Comparison of ENCODE assay signal across 8 cellular contexts in genomic region chr15:56886450-56886856, GRCh38. TPM values are rescaled to one million over a fixed set of nuclear protein-coding genes. Genes with fewer than 3 reads are reported as not detected.
DNase-seq lines count a peak whose midpoint lies in the region; ATAC-seq and TF ChIP-seq lines count a peak whose summit lies in the region.

No MANE protein-coding gene starts in this region.

- H3K9me3 ChIP-seq in HCT116 (ENCODE audit: control insufficient read depth in 1 of 2, insufficient read depth in 1 of 2, low read depth in 1 of 2, low read length in 2 of 2), result no peaks in the 10 kb centered on the region

- no peaks in the 10 kb centered on the region for H3K9me2 ChIP-seq in HCT116 (ENCODE audit: insufficient read depth)

- intact Hi-C loops in HCT116 (cut with micrococcal nuclease), result no loop called here

- no peak for TF ChIP-seq POLR2A in HCT116 (IDR thresholded peaks at IDR 0.05; ENCODE audit: borderline replicate concordance, extremely low read depth, insufficient read depth, insufficient read length)

- H3K27me3 Mint-ChIP-seq in activated T-helper 17 cell treated with anti-CD3 and anti-CD28 coated beads, Interleukin-2, amount 50 U/mL, for 72 hours, result no peaks in the 10 kb centered on the region
- H3K27me3 Mint-ChIP-seq in stimulated activated naive CD8-positive, alpha-beta T cell treated with anti-CD3 and anti-CD28 coated beads, Interleukin-15, amount 100 ng/mL, for 72 hours, result no peaks in the 10 kb centered on the region

- H3K4me3 Mint-ChIP-seq in activated T-helper 17 cell treated with anti-CD3 and anti-CD28 coated beads, Interleukin-2, amount 50 U/mL, for 72 hours, result peak overlapping the region; percentile 76
- H3K4me3 Mint-ChIP-seq in stimulated activated naive CD8-positive, alpha-beta T cell treated with anti-CD3 and anti-CD28 coated beads, Interleukin-15, amount 100 ng/mL, for 72 hours, result peak overlapping the region; percentile 83 to 88

- TF ChIP-seq CTCF in AG04449 (IDR thresholded peaks at IDR 0.05; ENCODE audit: insufficient read depth, low read length, missing control alignments) (no peak), HCT116 (IDR thresholded peaks at IDR 0.05 in 2 of 3, conservative IDR thresholded peaks at IDR 0.05 in 1 of 3; ENCODE audit: borderline replicate concordance in 1 of 3, insufficient read depth in 1 of 3, low read depth in 2 of 3, low read length in 2 of 3) (no peak)

- H2AFZ ChIP-seq in HCT116 (ENCODE audit: low read depth, low read length, poor library complexity, severe bottlenecking), result no peak overlapping the region

- H3K4me1 ChIP-seq in HCT116 (ENCODE audit: control insufficient read depth in 1 of 2, insufficient read depth in 2 of 2, low read length in 2 of 2), result peaks cover 16 to 17% of the 10 kb centered on the region in 2 experiments

- TSS peak; percentile 97 for BruUV-seq in HCT116 (replicated peaks; lab: Mats Ljungman, UMichigan)

- no peaks in the 10 kb centered on the region for H3K79me2 ChIP-seq in HCT116 (ENCODE audit: insufficient read depth, low read length)

- peak overlapping the region; percentile 68 for H3K4me3 ChIP-seq in AG04449 (ENCODE audit: low read depth, low read length)
- H3K4me3 ChIP-seq in HCT116 (replicated peaks in 1 of 2; ENCODE audit: low read depth in 1 of 2, low read length in 2 of 2), result peak overlapping the region; percentile 35 to 69
- H3K4me3 ChIP-seq in iPS-11a (ENCODE audit: low read depth, low read length), result peak overlapping the region; percentile 79

- no peaks in the 10 kb centered on the region for H3K36me3 ChIP-seq in HCT116 (ENCODE audit: control insufficient read depth in 1 of 2, insufficient read depth in 2 of 2, low read length in 2 of 2)

- H3K9ac ChIP-seq in HCT116 (ENCODE audit: low read length), result peak overlapping the region; percentile 79

- DNase-seq in AG04449 (ENCODE audit: low read depth, low spot score), result no peak
- no peak for DNase-seq in HCT116 (ENCODE audit: low read depth, low spot score)
- DNase-seq in stimulated activated naive CD8-positive, alpha-beta T cell treated with anti-CD3 and anti-CD28 coated beads, Interleukin-15, amount 100 ng/mL, for 72 hours, result peak; percentile 9 to 10
- DNase-seq in cerebellar cortex (ENCODE audit: low spot score), result no peak
- DNase-seq in hepatic stellate cell (ENCODE audit: low spot score), result no peak

- RAD21 ChIA-PET in HCT116 (lab: Charles Lee; ENCODE audit: low non-redundant PET in 1 of 2, low total read pairs in 2 of 2, uncharacterized antibody in 2 of 2, unreplicated experiment in 2 of 2), result no interaction called here

- no peaks in the 10 kb centered on the region for H4K20me1 ChIP-seq in HCT116 (ENCODE audit: insufficient read depth)

- H3K4me1 Mint-ChIP-seq in activated T-helper 17 cell treated with anti-CD3 and anti-CD28 coated beads, Interleukin-2, amount 50 U/mL, for 72 hours, result peaks cover 7% of the 10 kb centered on the region
- peaks cover 31% of the 10 kb centered on the region for H3K4me1 Mint-ChIP-seq in stimulated activated naive CD8-positive, alpha-beta T cell treated with anti-CD3 and anti-CD28 coated beads, Interleukin-15, amount 100 ng/mL, for 72 hours

- no peaks in the 10 kb centered on the region for H3K36me3 Mint-ChIP-seq in activated T-helper 17 cell treated with anti-CD3 and anti-CD28 coated beads, Interleukin-2, amount 50 U/mL, for 72 hours (ENCODE audit: low read depth)

- no peak for ATAC-seq in HCT116
- ATAC-seq in activated T-helper 17 cell treated with anti-CD3 and anti-CD28 coated beads, Interleukin-2, amount 50 U/mL, for 72 hours (replicated peaks), result no peak
- peak; percentile 11 for ATAC-seq in stimulated activated naive CD8-positive, alpha-beta T cell treated with anti-CD3 and anti-CD28 coated beads, Interleukin-15, amount 100 ng/mL, for 72 hours
- ATAC-seq in HG02798 (IDR thresholded peaks at IDR 0.05; ENCODE audit: poor library complexity, unreplicated experiment), result no peak

- no peaks in the 10 kb centered on the region for H3K9me3 Mint-ChIP-seq in activated T-helper 17 cell treated with anti-CD3 and anti-CD28 coated beads, Interleukin-2, amount 50 U/mL, for 72 hours
- no peaks in the 10 kb centered on the region for H3K9me3 Mint-ChIP-seq in stimulated activated naive CD8-positive, alpha-beta T cell treated with anti-CD3 and anti-CD28 coated beads, Interleukin-15, amount 100 ng/mL, for 72 hours

- POLR2A ChIA-PET in AG04449 (lab: Yijun Ruan, JAX), result interaction anchor here (1.1 kb wide), 1 partner anchor 31 kb away, joined by 6 read pairs; no protein-coding TSS in a partner anchor
- POLR2A ChIA-PET in HCT116 (lab: Charles Lee), result interaction anchor here (1.1 kb wide), 1 partner anchor 32 kb away, joined by 9 read pairs; the partner anchor contains the start of gene TCF12

- peak overlapping the region; percentile 92 for H3K27ac ChIP-seq in HCT116 (ENCODE audit: low read depth, low read length)

- CTCF ChIA-PET in AG04449 (lab: Yijun Ruan, JAX) (interaction anchor here (1.1 kb wide), 1 partner anchor 14 kb away, joined by 4 read pairs; no protein-coding TSS in a partner anchor), HCT116 (lab: Charles Lee) (interaction anchor here (0.8 kb wide), 1 partner anchor 17 kb away, joined by 3 read pairs; no protein-coding TSS in a partner anchor)

- peak overlapping the region; percentile 79 for H3K27ac Mint-ChIP-seq in activated T-helper 17 cell treated with anti-CD3 and anti-CD28 coated beads, Interleukin-2, amount 50 U/mL, for 72 hours
- H3K27ac Mint-ChIP-seq in stimulated activated naive CD8-positive, alpha-beta T cell treated with anti-CD3 and anti-CD28 coated beads, Interleukin-15, amount 100 ng/mL, for 72 hours, result peak overlapping the region; percentile 70 to 93

- no peak for TF ChIP-seq RAD21 in HCT116 (IDR thresholded peaks at IDR 0.05; ENCODE audit: low read depth)

- peak overlapping the region; percentile 96 for H3K4me2 ChIP-seq in HCT116 (ENCODE audit: low read length)

- H3K27me3 ChIP-seq in HCT116 (ENCODE audit: insufficient read depth, low read length), result no peaks in the 10 kb centered on the region

TF ChIP-seq in HCT116, 20 proteins besides CTCF, POLR2A, EP300 and RAD21:
- TF ChIP-seq CBX3 (IDR thresholded peaks at IDR 0.05; ENCODE audit: low read depth), result no peak
- no peak for TF ChIP-seq EZH2phosphoT487 (IDR thresholded peaks at IDR 0.05; ENCODE audit: borderline replicate concordance)
- no peak for TF ChIP-seq SIN3A (IDR thresholded peaks at IDR 0.05; ENCODE audit: low read depth)
- TF ChIP-seq ZBTB33 (IDR thresholded peaks at IDR 0.05; ENCODE audit: extremely low read depth, insufficient replicate concordance, low read length), result no peak
- no peak for TF ChIP-seq JUND (IDR thresholded peaks at IDR 0.05)
- no peak for TF ChIP-seq TCF7L2 (IDR thresholded peaks at IDR 0.05; ENCODE audit: borderline replicate concordance, extremely low read depth, insufficient read depth, insufficient read length)
- no peak for TF ChIP-seq EZH2 (IDR thresholded peaks at IDR 0.05)
- TF ChIP-seq SP1 (IDR thresholded peaks at IDR 0.05; ENCODE audit: low read depth), result no peak

RNA-seq across cellular contexts. Expression of gene TCF12, which starts 32.0 kb away (rescaled TPM):
- 71.6 TPM for total RNA-seq in HCT116 (2021; ENCODE audit: unreplicated experiment)
- 35.0 and 35.1 TPM in 2 replicates for polyA plus RNA-seq in HCT116 (2012)
- 10 to 100 TPM; 48.3 to 74.2 TPM for total RNA-seq in activated T-helper 17 cell treated with anti-CD3 and anti-CD28 coated beads, Interleukin-2, amount 50 U/mL, for 72 hours

Comparison
In these comparisons a context has a peak if more than half of its experiments do, and no peak if none do; other contexts are left out.
1. DNase-seq: peak in stimulated activated naive CD8-positive, alpha-beta T cell treated with anti-CD3 and anti-CD28 coated beads, Interleukin-15, amount 100 ng/mL, for 72 hours (2 of 2); none in AG04449 (single experiment), HCT116 (single experiment), cerebellar cortex (single experiment) and hepatic stellate cell (single experiment).
2. Peak in every context shown above with its lines, with median percentiles within 50 percentile points of each other: H3K4me3 ChIP-seq.